In the genomic region with DNA sequence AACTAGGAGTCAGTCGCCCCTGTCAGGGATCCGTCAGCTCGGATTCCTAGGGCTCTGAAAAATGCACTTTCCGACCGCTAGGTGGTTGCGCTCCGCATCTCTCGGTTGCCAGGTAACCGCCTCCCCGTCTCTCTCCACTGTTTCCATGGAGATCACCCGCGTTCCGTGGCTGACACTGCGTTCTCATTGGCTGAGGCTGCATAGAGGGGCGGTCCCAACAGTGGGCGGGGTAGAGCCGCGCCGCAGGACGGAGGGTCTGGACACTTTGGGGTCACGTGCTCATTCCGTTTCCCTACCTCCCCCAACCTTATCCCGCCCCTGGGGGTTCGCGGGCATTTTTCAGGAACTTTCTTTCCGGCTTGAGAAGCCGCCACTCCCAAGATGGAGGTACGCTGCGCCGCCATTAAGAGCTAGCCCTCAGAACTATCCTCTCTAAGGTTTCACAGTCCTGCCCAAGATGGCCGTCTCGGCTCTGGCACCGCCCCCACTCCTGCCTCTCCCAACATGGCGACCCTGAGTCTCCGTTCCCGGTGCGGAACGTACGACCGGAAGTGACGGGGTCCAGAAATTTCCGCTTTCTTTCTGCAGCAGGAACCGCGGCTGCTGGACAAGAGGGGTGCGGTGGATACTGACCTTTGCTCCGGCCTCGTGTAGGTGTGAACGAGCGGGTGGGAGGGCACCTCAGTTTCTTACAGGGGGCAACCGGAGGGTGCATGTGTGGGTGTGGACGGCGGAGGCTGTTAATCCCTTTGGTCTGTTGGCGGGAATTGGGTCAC, we compare ENCODE assay signal across 8 cellular contexts. TPM values are rescaled to one million over a fixed set of nuclear protein-coding genes. Genes with fewer than 3 reads are reported as not detected.
DNase-seq lines count a peak whose midpoint lies in the region; ATAC-seq and TF ChIP-seq lines count a peak whose summit lies in the region.

Gene ODAD3 (minus strand): TSS at position 65 of the 776 bp plus-strand sequence. CDS start 105 bp downstream, outside the sequence.
Gene PRKCSH (plus strand): TSS at position 579 of the 776 bp plus-strand sequence. CDS start 483 bp downstream, outside the sequence.

- H3K9me3 ChIP-seq in WERI-Rb-1 (ENCODE audit: severe bottlenecking) (no peaks in the 10 kb centered on the region), smooth muscle cell (replicated peaks; ENCODE audit: low read depth) (no peaks in the 10 kb centered on the region)

- peak within 1 kb of the TSS; percentile 92 for H3K4me2 ChIP-seq in smooth muscle cell

- under 1% methylated on average over 52 of the region's 53 CpGs for WGBS in smooth muscle cell (ENCODE audit: low lambda C conversion rate)

- H2AFZ ChIP-seq in smooth muscle cell (ENCODE audit: low read depth): peak within 1 kb of the TSS; percentile 93

- H3K36me3 ChIP-seq in WERI-Rb-1: peaks cover 34% of the 10 kb centered on the region
- H3K36me3 ChIP-seq in smooth muscle cell (ENCODE audit: low read depth): no peaks in the 10 kb centered on the region

- peaks cover 4% of the 10 kb centered on the region for H3K4me1 ChIP-seq in smooth muscle cell (ENCODE audit: low read depth)

- H3K9ac ChIP-seq in smooth muscle cell (ENCODE audit: low read depth): peak within 1 kb of the TSS; percentile 65

- H3K27me3 ChIP-seq in WERI-Rb-1 (ENCODE audit: insufficient read depth, low read depth, severe bottlenecking) (no peaks in the 10 kb centered on the region), smooth muscle cell (ENCODE audit: low read depth) (no peaks in the 10 kb centered on the region)

- H3K27ac ChIP-seq in WERI-Rb-1 (peak within 1 kb of the TSS; percentile 86), smooth muscle cell (ENCODE audit: low read depth) (peak within 1 kb of the TSS; percentile 78)

- ATAC-seq in GM18870 (IDR thresholded peaks at IDR 0.05; ENCODE audit: unreplicated experiment) (peak; percentile 90), HG03135 (IDR thresholded peaks at IDR 0.05; ENCODE audit: unreplicated experiment) (peak; percentile 84)

- H3K79me2 ChIP-seq in smooth muscle cell (ENCODE audit: low read depth): peaks cover 20% of the 10 kb centered on the region

- peak within 1 kb of the TSS; percentile 59 for H3K4me3 ChIP-seq in WERI-Rb-1 (ENCODE audit: low read depth, low read length)
- H3K4me3 ChIP-seq in cardiac fibroblast (replicated peaks in 1 of 2; ENCODE audit: low read depth in 2 of 2, low read length in 2 of 2): peak within 1 kb of the TSS; percentile 83 to 93
- peak within 1 kb of the TSS; percentile 70 for H3K4me3 ChIP-seq in smooth muscle cell

- H3F3A ChIP-seq in smooth muscle cell (ENCODE audit: low read depth): no peaks in the 10 kb centered on the region

- DNase-seq in AG08395 (ENCODE audit: low spot score): peak; percentile 100
- DNase-seq in NCI-H2196 (lab: John Stamatoyannopoulos, UW; ENCODE audit: unreplicated experiment): peak; percentile 100
- DNase-seq in WERI-Rb-1: peak; percentile 99
- peak; percentile 100 for DNase-seq in cardiac fibroblast (ENCODE audit: low read depth in 2 of 2)
- peak; percentile 98 for DNase-seq in iPS-NIHi7 (ENCODE audit: extremely low spot score)
- peak; percentile 99 for DNase-seq in smooth muscle cell (lab: John Stamatoyannopoulos, UW; ENCODE audit: unreplicated experiment)

- no peaks in the 10 kb centered on the region for H4K20me1 ChIP-seq in smooth muscle cell (ENCODE audit: low read depth)

- TF ChIP-seq CTCF in WERI-Rb-1 (IDR thresholded peaks at IDR 0.05; ENCODE audit: low read depth, low read length) (peak; percentile 92), cardiac fibroblast (IDR thresholded peaks at IDR 0.05; ENCODE audit: low read depth, low read length) (peak; percentile 86), smooth muscle cell (IDR thresholded peaks at IDR 0.05; ENCODE audit: borderline replicate concordance, insufficient read depth, poor library complexity, severe bottlenecking) (peak; percentile 71)

RNA-seq across cellular contexts. Expression of gene ODAD3, which starts in this region (rescaled TPM):
- 1.0 TPM in 1 of 2 replicates, not detected in the other for total RNA-seq in smooth muscle cell
- polyA plus RNA-seq in smooth muscle cell: 3.8 and 5.1 TPM in 2 replicates

RNA-seq across cellular contexts. Expression of gene PRKCSH, which starts in this region (rescaled TPM):
- 25.9 and 47.4 TPM in 2 replicates for total RNA-seq in smooth muscle cell
- 165 and 169 TPM in 2 replicates for polyA plus RNA-seq in smooth muscle cell

Comparison
In these comparisons a context has a peak if more than half of its experiments do, and no peak if none do; other contexts are left out.
1. Peak in every context shown above with its lines: DNase-seq, ATAC-seq, H3K4me3 ChIP-seq and H3K27ac ChIP-seq.